Comparison of ENCODE assay signal across 15 cellular contexts in the genomic region with DNA sequence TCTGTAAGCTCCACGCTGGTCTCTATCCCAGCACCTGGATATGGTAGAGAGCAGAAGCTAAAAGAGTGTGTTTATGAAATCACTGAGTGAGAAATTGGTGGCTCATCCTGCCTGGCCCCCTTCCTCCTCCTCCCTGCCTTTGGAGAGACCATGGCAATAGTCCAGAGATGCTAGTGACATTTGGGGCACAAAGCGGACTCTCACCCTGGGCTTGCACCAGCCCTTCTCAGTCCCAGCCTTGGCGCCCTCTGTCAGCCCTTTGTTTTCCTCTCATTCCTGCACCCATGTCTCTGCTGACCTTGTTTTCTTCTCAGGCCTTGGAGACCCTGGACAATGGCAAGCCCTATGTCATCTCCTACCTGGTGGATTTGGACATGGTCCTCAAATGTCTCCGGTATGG. TPM values are rescaled to one million over a fixed set of nuclear protein-coding genes. Genes with fewer than 3 reads are reported as not detected.
DNase-seq lines count a peak whose midpoint lies in the region; ATAC-seq, FAIRE-seq and TF ChIP-seq lines count a peak whose summit lies in the region.
"Had no signal": no experiment of that assay in that cellular context is flagged by ENCODE, and none has a peak within 500 bp of the region (broad histone marks: within the 10 kb centered on the region; RNA-seq: fewer than 3 reads in every experiment).

No MANE protein-coding gene starts in this region.

- H3K9ac ChIP-seq in astrocyte (ENCODE audit: low read length): no peak overlapping the region
- H3K9ac ChIP-seq in endodermal cell (ENCODE audit: extremely low read depth, low read length, poor library complexity, severe bottlenecking): no peak overlapping the region

- no peak overlapping the region for H3K4me3 ChIP-seq in astrocyte (ENCODE audit: insufficient read depth, low read depth, low read length)
- no peak overlapping the region for H3K4me3 ChIP-seq in endodermal cell (ENCODE audit: low read length)
- no peak overlapping the region for H3K4me3 ChIP-seq in right lobe of liver
- no peak overlapping the region for H3K4me3 ChIP-seq in testis
- H3K4me3 ChIP-seq: A549, HAP-1 had no signal

- H3K27ac ChIP-seq in astrocyte (ENCODE audit: low read depth, low read length): no peak overlapping the region
- H3K27ac ChIP-seq in endodermal cell (ENCODE audit: low read depth, low read length): no peak overlapping the region
- peak overlapping the region in 2 of 3 donors; percentile 24 to 55 for H3K27ac ChIP-seq in right lobe of liver
- H3K27ac ChIP-seq in testis: peak overlapping the region; percentile 24 to 71
- H3K27ac ChIP-seq: A549 had no signal

- H3K9me3 ChIP-seq in astrocyte (ENCODE audit: insufficient read depth, low read depth, low read length) (peaks cover 4% of the 10 kb centered on the region), endodermal cell (ENCODE audit: control insufficient read depth, low read length) (no peaks in the 10 kb centered on the region), right lobe of liver (no peaks in the 10 kb centered on the region), testis (no peaks in the 10 kb centered on the region)
- H3K9me3 ChIP-seq: Caco-2, HAP-1 had no signal

- H3K79me2 ChIP-seq in astrocyte (ENCODE audit: insufficient read depth, low read length): no peaks in the 10 kb centered on the region

- intact Hi-C loops in right lobe of liver (cut with DNase I) (no loop called here), testis (cut with DNase I; ENCODE audit: low total_unique reads) (no loop called here)

- H3K27me3 ChIP-seq in astrocyte (ENCODE audit: insufficient read depth, low read length) (no peaks in the 10 kb centered on the region), endodermal cell (ENCODE audit: control insufficient read depth, insufficient read depth, low read length, poor library complexity, severe bottlenecking) (no peaks in the 10 kb centered on the region), right lobe of liver (no peaks in the 10 kb centered on the region), testis (no peaks in the 10 kb centered on the region)

- TF ChIP-seq POLR2A in right lobe of liver (IDR thresholded peaks at IDR 0.05) (no peak), testis (IDR thresholded peaks at IDR 0.05) (no peak)

- WGBS in endodermal cell (ENCODE audit: insufficient coverage in 1 of 2, insufficient read length in 1 of 2), 2 experiments: 95 to 100% methylated on average over 1 to 4 of the region's 4 CpGs
- 49% methylated on average over 4 of the region's 4 CpGs for WGBS in right lobe of liver (ENCODE audit: insufficient coverage, low coverage, low lambda C conversion rate, missing lambda C conversion rate)
- WGBS in testis, 2 donors: 89 to 91% methylated on average over 4 of the region's 4 CpGs

- H3K4me2 ChIP-seq in astrocyte (ENCODE audit: low read length): no peak overlapping the region
- H3K4me2 ChIP-seq: A549 had no signal

- H3K4me3 Mint-ChIP-seq in astrocyte (ENCODE audit: unreplicated experiment) (peak overlapping the region; percentile 29), endodermal cell (no peak overlapping the region)
- H3K4me3 Mint-ChIP-seq: CD8-positive, alpha-beta memory T cell had no signal

- H3K27ac Mint-ChIP-seq in astrocyte (ENCODE audit: unreplicated experiment) (no peak overlapping the region), endodermal cell (peak overlapping the region; percentile 9)

- DNase-seq in astrocyte (ENCODE audit: low read depth) (no peak), endodermal cell (no peak), right lobe of liver (peak in 2 of 3 donors; percentile 73 to 78), testis (no peak), cerebellar cortex (ENCODE audit: low spot score) (no peak), NCI-H524 (lab: John Stamatoyannopoulos, UW) (no peak), LoVo (ENCODE audit: low spot score) (no peak)
- no peak for DNase-seq in stimulated activated naive CD4-positive, alpha-beta T cell (lab: John Stamatoyannopoulos, UW)
- DNase-seq: Caco-2; CD8-positive, alpha-beta memory T cell; GF-D8; GOT3 had no signal

- TF ChIP-seq CTCF in astrocyte (IDR thresholded peaks at IDR 0.05; ENCODE audit: insufficient read depth, low read depth, low read length) (no peak), endodermal cell (conservative IDR thresholded peaks at IDR 0.05) (no peak), right lobe of liver (IDR thresholded peaks at IDR 0.05) (peak in 1 of 4 donors; percentile 21), testis (IDR thresholded peaks at IDR 0.05) (no peak)

- H3K36me3 Mint-ChIP-seq in astrocyte (ENCODE audit: low read depth, unreplicated experiment) (peaks cover 38% of the 10 kb centered on the region), endodermal cell (ENCODE audit: low read depth) (peaks cover 74% of the 10 kb centered on the region)

- ATAC-seq in right lobe of liver: peak; percentile 4 to 23 (median 15)
- ATAC-seq: A549 had no signal

- H3K9me3 Mint-ChIP-seq in astrocyte (ENCODE audit: unreplicated experiment) (peaks cover 4% of the 10 kb centered on the region), endodermal cell (no peaks in the 10 kb centered on the region)
- H3K9me3 Mint-ChIP-seq: CD8-positive, alpha-beta memory T cell had no signal

- H3K4me1 Mint-ChIP-seq in astrocyte (ENCODE audit: low read depth, unreplicated experiment): no peaks in the 10 kb centered on the region
- H3K4me1 Mint-ChIP-seq in endodermal cell: no peaks in the 10 kb centered on the region
- H3K4me1 Mint-ChIP-seq: CD8-positive, alpha-beta memory T cell had no signal

- no peaks in the 10 kb centered on the region for H3K27me3 Mint-ChIP-seq in astrocyte (ENCODE audit: low read depth, unreplicated experiment)
- H3K27me3 Mint-ChIP-seq in endodermal cell (ENCODE audit: insufficient read depth): no peaks in the 10 kb centered on the region

- H2AFZ ChIP-seq in astrocyte (ENCODE audit: low read depth, low read length): no peak overlapping the region

- H3K4me1 ChIP-seq in astrocyte (ENCODE audit: insufficient read depth, low read length) (no peaks in the 10 kb centered on the region), endodermal cell (ENCODE audit: control insufficient read depth, insufficient read depth, low read length) (no peaks in the 10 kb centered on the region), right lobe of liver (peaks cover 0 to 91% (median 35%) of the 10 kb centered on the region in 4 donors), testis (peaks cover 9% of the 10 kb centered on the region)
- H3K4me1 ChIP-seq: Caco-2, HAP-1 had no signal

- FAIRE-seq in astrocyte (lab: Jason Lieb, UNC): no peak
- FAIRE-seq: A549, GM19239 had no signal

- H3K36me3 ChIP-seq in astrocyte (ENCODE audit: insufficient read depth, low read length) (no peaks in the 10 kb centered on the region), endodermal cell (ENCODE audit: control insufficient read depth, insufficient read depth, low read length) (peaks cover 46% of the 10 kb centered on the region), right lobe of liver (peaks cover 0 to 67% (median 24%) of the 10 kb centered on the region in 4 donors), testis (ENCODE audit: low read depth, missing control alignments) (no peaks in the 10 kb centered on the region)
- H3K36me3 ChIP-seq: HAP-1 had no signal

- no peaks in the 10 kb centered on the region for H4K20me1 ChIP-seq in astrocyte (ENCODE audit: insufficient read depth, low read length)

RNA-seq across cellular contexts. Expression of a gene that starts 18.2 kb away (rescaled TPM):
- total RNA-seq in astrocyte (79.2 and 82.0 TPM in 2 replicates), endodermal cell (10 to 100 TPM; 76.6 to 91.4 TPM), right lobe of liver (1,000 to 10,000 TPM in 2 of 6 experiments, 100 to 1,000 TPM in 4; 287 to 1,060 (median 749) TPM), testis (10 to 100 TPM; 58.4 to 76.6 TPM)
- polyA plus RNA-seq in endodermal cell (2013, experiment 1 of 2): 52.8 TPM
- polyA plus RNA-seq in endodermal cell (2013, experiment 2 of 2): 43.7 TPM
- 96.4 TPM for polyA plus RNA-seq in testis (ENCODE audit: insufficient read depth, low read depth, low replicate concordance)

RNA-seq across cellular contexts. Expression of a gene that starts 57.1 kb away (rescaled TPM):
- 39.4 and 42.6 TPM in 2 replicates for total RNA-seq in astrocyte
- total RNA-seq in endodermal cell: 10 to 100 TPM; 80.5 to 90.6 TPM
- polyA plus RNA-seq in endodermal cell (2013, experiment 1 of 2): 53.7 TPM
- 42.9 TPM for polyA plus RNA-seq in endodermal cell (2013, experiment 2 of 2)
- 10 to 100 TPM; 18.0 to 28.1 (median 19.9) TPM for total RNA-seq in right lobe of liver
- total RNA-seq in testis: 10 to 100 TPM; 62.9 to 77.8 TPM
- polyA plus RNA-seq in testis (ENCODE audit: insufficient read depth, low read depth, low replicate concordance): 35.6 TPM

Comparison
In these comparisons a context has a peak if more than half of its experiments do, and no peak if none do; other contexts are left out.
1. DNase-seq: peak in right lobe of liver (2 of 3); none in astrocyte (single experiment), endodermal cell (single experiment), testis (single experiment), cerebellar cortex (single experiment), NCI-H524 (0 of 2), LoVo (single experiment) and stimulated activated naive CD4-positive, alpha-beta T cell (0 of 6).
2. H3K27ac ChIP-seq: peak in right lobe of liver (2 of 3) and testis (2 of 2); none in astrocyte (single experiment) and endodermal cell (single experiment).